In genomic region chr3:10910367-10910766, GRCh38 we compare ENCODE assay signal across 26 cellular contexts.
"Had no signal": no experiment of that assay in that cellular context is flagged by ENCODE, and none has a peak within 500 bp of the region (broad histone marks: within the 10 kb centered on the region; RNA-seq: fewer than 3 reads in every experiment).

No MANE protein-coding gene starts in this region.

- H3K9ac ChIP-seq: parathyroid adenoma had no signal

- H3K36me3 ChIP-seq: neutrophil, ovary, right lobe of liver, sigmoid colon, stomach, thoracic aorta, thyroid gland, transverse colon, upper lobe of right lung, uterus had no signal

- H3K4me3 ChIP-seq: ovary, psoas muscle, right lobe of liver, sigmoid colon, stomach, thoracic aorta, thyroid gland, transverse colon, upper lobe of right lung, uterus had no signal

- H3K9me3 ChIP-seq: ovary, thyroid gland had no signal

- DNase-seq: naive thymus-derived CD8-positive, alpha-beta T cell; nephron progenitor cell; nucleus accumbens; ovary; posterior cingulate gyrus; psoas muscle; right cardiac atrium; sigmoid colon; small intestine; stimulated activated CD4-positive, alpha-beta T cell treated with anti-CD3 and anti-CD28 coated beads, Interleukin-15, amount 100 ng/mL, for 24 hours; stimulated activated CD4-positive, alpha-beta T cell treated with anti-CD3 and anti-CD28 coated beads, Interleukin-2, amount 100 ng/mL, for 24 hours; stimulated activated CD4-positive, alpha-beta T cell treated with anti-CD3 and anti-CD28 coated beads, Interleukin-2, amount 100 ng/mL, for 48 hours; stimulated activated CD4-positive, alpha-beta T cell treated with anti-CD3 and anti-CD28 coated beads, Interleukin-4, amount 100 ng/mL, for 24 hours; stimulated activated naive B cell treated with anti-CD40 and anti-IgM and Interleukin-4, amounts not matched to agents 10 μg/mL and 1 μg/mL and 100 μg/mL, for 72 hours; stimulated activated naive CD4-positive, alpha-beta T cell treated with Interleukin-2 at 50 U/mL for 16 hours; stomach; thyroid gland; transverse colon; upper lobe of right lung; uterus had no signal

- H3K4me1 ChIP-seq: parathyroid adenoma, psoas muscle, right lobe of liver, sigmoid colon, stomach, thyroid gland, transverse colon, upper lobe of right lung, uterus had no signal

- ATAC-seq: naive thymus-derived CD8-positive, alpha-beta T cell; natural killer cell treated with Interleukin-12 subunit alpha and Interleukin-12 subunit beta and Interleukin-15 and Interleukin-18, amount 100 ng/mL, for 72 hours; psoas muscle; right cardiac atrium; stimulated activated effector memory CD8-positive, alpha-beta T cell treated with anti-CD3 and anti-CD28 coated beads, Interleukin-12 subunit alpha, Interleukin-12 subunit beta, amount 100 ng/mL, for 72 hours; stimulated activated naive B cell treated with anti-CD40 and anti-IgM and Interleukin-4, amounts not matched to agents 10 μg/mL and 1 μg/mL and 100 μg/mL, for 72 hours; upper lobe of right lung had no signal

- H3K27me3 ChIP-seq: neutrophil, ovary, right lobe of liver, thyroid gland, transverse colon, uterus had no signal

- H3K27ac ChIP-seq: neutrophil, ovary, parathyroid adenoma, psoas muscle, right lobe of liver, sigmoid colon, stomach, thoracic aorta, thyroid gland, transverse colon, upper lobe of right lung, uterus had no signal
